1 cellular context compared by ENCODE assay signal in the genomic region with DNA sequence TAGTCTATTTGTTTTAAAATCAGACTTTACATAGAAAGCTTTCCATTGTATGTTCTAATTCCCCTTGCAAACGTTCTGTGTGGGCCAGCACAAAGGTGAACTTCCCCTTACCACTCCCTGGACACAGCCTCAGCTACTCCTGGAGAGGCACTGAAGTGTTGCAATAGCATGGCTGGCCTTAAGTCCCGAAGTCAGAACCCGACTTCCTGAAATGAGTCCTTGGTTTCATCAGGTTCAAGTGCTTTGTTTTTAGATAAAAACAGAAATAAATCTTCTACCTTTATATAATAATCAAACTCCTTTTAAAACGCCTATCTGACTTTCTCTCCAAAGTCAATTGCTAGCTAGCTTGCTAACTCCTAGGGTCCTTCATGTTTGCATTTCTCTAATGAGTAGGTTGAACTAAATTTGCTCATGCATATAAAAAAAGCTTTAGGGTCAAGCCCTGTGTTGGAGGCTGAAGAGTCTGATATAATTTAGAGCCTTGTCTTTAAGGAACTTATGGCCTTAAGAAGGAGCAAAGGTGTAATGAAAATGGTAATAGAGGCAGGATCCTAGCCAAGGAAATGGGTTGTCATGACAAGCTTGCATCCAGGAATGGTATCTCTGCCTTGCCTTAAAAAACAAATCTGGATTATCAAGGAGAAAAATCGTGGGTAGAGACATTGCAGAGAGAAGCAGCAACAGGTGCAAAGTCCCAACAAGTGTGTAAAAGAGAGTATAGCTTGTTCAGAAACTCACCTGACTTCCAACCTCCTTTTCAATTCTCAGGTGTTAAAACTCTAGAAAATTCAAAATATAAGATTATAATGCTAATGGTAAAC.
TF ChIP-seq lines count a peak whose summit lies in the region.

No MANE protein-coding gene starts in this region.

TF ChIP-seq in WTC11, 78 proteins besides CTCF, POLR2A, EP300 and RAD21 (continued from another document):
- no peak for TF ChIP-seq ETV6 (CRISPR knock-in tag; IDR thresholded peaks at IDR 0.05)
- no peak for TF ChIP-seq EMX1 (CRISPR knock-in tag; IDR thresholded peaks at IDR 0.05)
- TF ChIP-seq ZBTB21 (CRISPR knock-in tag; IDR thresholded peaks at IDR 0.05; ENCODE audit: borderline replicate concordance): no peak
- TF ChIP-seq RELA (CRISPR knock-in tag; IDR thresholded peaks at IDR 0.05; ENCODE audit: borderline replicate concordance): no peak
